ENCODE assay signal across 1 cellular context in genomic region chr17:71176928-71177443, GRCh38.
TF ChIP-seq lines count a peak whose summit lies in the region.

No MANE protein-coding gene starts in this region.

TF ChIP-seq in HEK293, 187 proteins besides CTCF, POLR2A, EP300 and RAD21 (continued from another document and continues in another):
- TF ChIP-seq ZNF561 (tag by site-specific recombination; IDR thresholded peaks at IDR 0.05; ENCODE audit: borderline replicate concordance) (no peak), ZNF580 (tag by site-specific recombination; IDR thresholded peaks at IDR 0.05) (peak; percentile 92), ZNF169 (tag by site-specific recombination; IDR thresholded peaks at IDR 0.05) (no peak), ZNF335 (tag by site-specific recombination; conservative IDR thresholded peaks at IDR 0.05) (no peak), ZNF19 (tag by site-specific recombination; IDR thresholded peaks at IDR 0.05; ENCODE audit: low read depth) (no peak), SCRT2 (tag by site-specific recombination; IDR thresholded peaks at IDR 0.05) (no peak), ZNF747 (tag by site-specific recombination; IDR thresholded peaks at IDR 0.05) (no peak), ZNF26 (tag by site-specific recombination; IDR thresholded peaks at IDR 0.05) (no peak), PRDM4 (tag by site-specific recombination; IDR thresholded peaks at IDR 0.05) (peak; percentile 92), ZNF692 (tag by site-specific recombination; IDR thresholded peaks at IDR 0.05) (no peak), KLF16 (tag by site-specific recombination; IDR thresholded peaks at IDR 0.05) (peak; percentile 59; the same call in 1 of the 2 replicates), ZBTB17 (tag by site-specific recombination; IDR thresholded peaks at IDR 0.05) (peak; percentile 71; the same call in 1 of the 2 replicates), ZSCAN4 (tag by site-specific recombination; IDR thresholded peaks at IDR 0.05) (no peak), ZNF121 (tag by site-specific recombination; IDR thresholded peaks at IDR 0.05) (no peak), ZNF518A (tag by site-specific recombination; conservative IDR thresholded peaks at IDR 0.05; ENCODE audit: low read depth) (no peak), ZNF560 (tag by site-specific recombination; IDR thresholded peaks at IDR 0.05; ENCODE audit: borderline replicate concordance) (no peak), ZEB2 (tag by site-specific recombination; IDR thresholded peaks at IDR 0.05) (0 out of 2 replicates have a peak, but pooled peaks have one; percentile 45), ELK4 (IDR thresholded peaks at IDR 0.05; ENCODE audit: borderline replicate concordance, low read depth, low read length) (no peak), SALL2 (tag by site-specific recombination; IDR thresholded peaks at IDR 0.05; ENCODE audit: borderline replicate concordance) (no peak), YY2 (tag by site-specific recombination; IDR thresholded peaks at IDR 0.05) (no peak), ZNF274 (IDR thresholded peaks at IDR 0.05; ENCODE audit: low read length) (no peak), ZNF274 (tag by site-specific recombination; IDR thresholded peaks at IDR 0.05; ENCODE audit: borderline replicate concordance) (no peak), TRIM28 (IDR thresholded peaks at IDR 0.05; ENCODE audit: borderline replicate concordance, low read length) (no peak), HOXA7 (CRISPR knock-in tag; IDR thresholded peaks at IDR 0.05; ENCODE audit: borderline replicate concordance) (no peak), ZNF549 (tag by site-specific recombination; IDR thresholded peaks at IDR 0.05) (no peak), ZNF37A (tag by site-specific recombination; IDR thresholded peaks at IDR 0.05) (no peak), GLI2 (tag by site-specific recombination; IDR thresholded peaks at IDR 0.05; ENCODE audit: borderline replicate concordance, low read depth) (peak; percentile 77), ZNF423 (tag by site-specific recombination; IDR thresholded peaks at IDR 0.05) (0 out of 2 replicates have a peak, but pooled peaks have one; percentile 26), ZNF280C (tag by site-specific recombination; IDR thresholded peaks at IDR 0.05) (no peak), ZFP69B (tag by site-specific recombination; IDR thresholded peaks at IDR 0.05) (peak; percentile 50), ZNF140 (tag by site-specific recombination; IDR thresholded peaks at IDR 0.05) (no peak), ZNF548 (tag by site-specific recombination; IDR thresholded peaks at IDR 0.05) (no peak), HOXD13 (CRISPR knock-in tag; IDR thresholded peaks at IDR 0.05; ENCODE audit: borderline replicate concordance) (no peak), ZNF280D (tag by site-specific recombination; IDR thresholded peaks at IDR 0.05) (no peak), INSM2 (tag by site-specific recombination; IDR thresholded peaks at IDR 0.05) (peak; percentile 63; the same call in 1 of the 2 replicates), ZXDB (tag by site-specific recombination; IDR thresholded peaks at IDR 0.05) (peak; percentile 71)
